In the genomic region with DNA sequence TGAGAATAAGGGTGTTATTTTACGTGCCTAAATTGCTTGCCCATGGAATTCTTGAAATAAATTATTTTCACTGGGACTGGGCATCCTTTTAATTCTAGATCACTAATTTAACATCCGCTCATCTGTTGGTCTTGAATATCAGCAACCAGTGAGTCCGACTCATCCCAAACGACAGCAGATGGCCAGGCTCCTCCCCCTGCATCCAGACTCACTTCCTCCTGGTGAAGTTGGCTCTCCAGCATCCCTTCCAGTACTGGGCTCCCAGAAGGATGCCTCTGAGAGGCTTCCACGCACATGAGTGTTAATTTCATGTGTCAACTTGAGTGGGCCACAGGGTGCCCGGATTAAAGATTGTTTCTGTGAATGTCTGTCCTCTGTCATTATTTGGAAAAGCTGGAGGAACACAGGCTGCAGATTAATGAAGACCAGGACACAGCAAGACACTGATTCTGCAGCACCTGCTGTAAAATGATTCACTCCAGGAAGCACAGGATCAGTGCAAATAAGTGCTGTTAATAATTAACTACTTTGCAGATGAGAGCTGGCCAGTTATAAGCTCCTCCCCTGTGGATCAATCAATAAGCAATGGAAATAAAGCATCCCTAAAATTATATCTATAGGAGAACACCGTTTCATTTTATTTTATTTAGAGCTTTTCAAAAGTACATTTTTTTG, we compare ENCODE assay signal across 13 cellular contexts.
DNase-seq lines count a peak whose midpoint lies in the region; ATAC-seq and TF ChIP-seq lines count a peak whose summit lies in the region.
"Had no signal": no experiment of that assay in that cellular context is flagged by ENCODE, and none has a peak within 500 bp of the region (broad histone marks: within the 10 kb centered on the region; RNA-seq: fewer than 3 reads in every experiment).

No MANE protein-coding gene starts in this region.

- H3K79me2 ChIP-seq in PC-3 (ENCODE audit: low read length), result no peaks in the 10 kb centered on the region

- H3K9me2 ChIP-seq in PC-3 (replicated peaks; ENCODE audit: low read length), result no peaks in the 10 kb centered on the region

- H3K23ac ChIP-seq in mesenchymal stem cell (ENCODE audit: low read length in 2 of 2), result no peak overlapping the region

- H3K27ac ChIP-seq in PC-3 (ENCODE audit: low read length) (no peak overlapping the region), mesenchymal stem cell (ENCODE audit: low read length, poor library complexity, severe bottlenecking) (peak overlapping the region; percentile 8), gastrocnemius medialis (no peak overlapping the region)

- H3K4me1 ChIP-seq in PC-3 (ENCODE audit: insufficient read depth, low read length), result no peaks in the 10 kb centered on the region
- H3K4me1 ChIP-seq in mesenchymal stem cell (ENCODE audit: control insufficient read depth, insufficient read depth, low read depth, low read length), result peaks cover 11% of the 10 kb centered on the region
- H3K4me1 ChIP-seq in gastrocnemius medialis, result peaks cover 0 to 4% of the 10 kb centered on the region in 2 donors
- H3K4me1 ChIP-seq: BE2C had no signal

- H3K9me3 ChIP-seq in PC-3 (ENCODE audit: low read length) (no peaks in the 10 kb centered on the region), mesenchymal stem cell (ENCODE audit: control insufficient read depth, low read length) (no peaks in the 10 kb centered on the region), gastrocnemius medialis (no peaks in the 10 kb centered on the region)
- H3K9me3 ChIP-seq: BE2C had no signal

- no peak overlapping the region for H2AK5ac ChIP-seq in mesenchymal stem cell (ENCODE audit: low read length, severe bottlenecking)

- peak; percentile 43; the same call in 1 of the 2 replicates for ATAC-seq in PC-3
- no peak for ATAC-seq in GM21723 (IDR thresholded peaks at IDR 0.05; ENCODE audit: unreplicated experiment)
- ATAC-seq in gastrocnemius medialis, result no peak
- ATAC-seq: activated CD4-positive, alpha-beta T cell treated with anti-CD3 and anti-CD28 coated beads for 36 hours; activated T-cell treated with anti-CD3 and anti-CD28 coated beads, Interleukin-2, amount 50 U/mL, for 72 hours had no signal

- CTCF ChIA-PET in PC-3 (lab: Charles Lee), result no interaction called here

- H3K79me1 ChIP-seq in mesenchymal stem cell (replicated peaks; ENCODE audit: low read length, poor library complexity, severe bottlenecking), result peaks cover 22% of the 10 kb centered on the region

- no peak overlapping the region for H3K14ac ChIP-seq in mesenchymal stem cell (ENCODE audit: low read length in 2 of 2)

- H2BK12ac ChIP-seq in mesenchymal stem cell (ENCODE audit: low read length in 2 of 2), result no peak overlapping the region

- H4K91ac ChIP-seq in mesenchymal stem cell (ENCODE audit: low read length), result no peak overlapping the region

- no peak overlapping the region for H2BK5ac ChIP-seq in mesenchymal stem cell (ENCODE audit: low read depth, low read length, poor library complexity, severe bottlenecking)

- no peak overlapping the region for H3K4ac ChIP-seq in mesenchymal stem cell (ENCODE audit: low read depth in 1 of 2, low read length in 2 of 2)

- no peak overlapping the region for H2BK120ac ChIP-seq in mesenchymal stem cell (ENCODE audit: low read depth, low read length)

- no peak overlapping the region for H3K18ac ChIP-seq in mesenchymal stem cell (ENCODE audit: low read depth in 1 of 2, low read length in 2 of 2)

- in situ Hi-C loops in gastrocnemius medialis (cut with MboI; ENCODE audit: low sequenced_read_pairs in 4 of 4), result no loop called here

- POLR2A ChIA-PET in PC-3 (lab: Charles Lee; ENCODE audit: unreplicated experiment), result no interaction called here

- no TSS peak for BruUV-seq in PC-3 (replicated peaks; lab: Mats Ljungman, UMichigan)

- TF ChIP-seq CTCF in AG10803 (conservative IDR thresholded peaks at IDR 0.05; ENCODE audit: low read length) (no peak), PC-3 (conservative IDR thresholded peaks at IDR 0.05; ENCODE audit: low read depth, low read length) (no peak), gastrocnemius medialis (IDR thresholded peaks at IDR 0.05 in 4 of 5, conservative IDR thresholded peaks at IDR 0.05 in 1 of 5) (no peak)

- no peaks in the 10 kb centered on the region for H4K20me1 ChIP-seq in PC-3 (ENCODE audit: low read length)

- H3K4me2 ChIP-seq in PC-3 (ENCODE audit: low read length) (no peak overlapping the region), mesenchymal stem cell (ENCODE audit: low read length, poor library complexity, severe bottlenecking) (no peak overlapping the region)

- no peaks in the 10 kb centered on the region for H3F3A ChIP-seq in PC-3 (ENCODE audit: low read length, unreplicated experiment)

- intact Hi-C loops in PC-3 (cut with micrococcal nuclease) (no loop called here), gastrocnemius medialis (cut with DNase I; ENCODE audit: low total_unique reads) (loop anchor here (5.0 kb wide), 1 partner anchor 661 kb away; no protein-coding TSS in a partner anchor)

- no peak for TF ChIP-seq POLR2A in gastrocnemius medialis (IDR thresholded peaks at IDR 0.05)

- H3K27me3 ChIP-seq in PC-3 (ENCODE audit: low read length), result no peaks in the 10 kb centered on the region
- H3K27me3 ChIP-seq in mesenchymal stem cell (ENCODE audit: control insufficient read depth in 1 of 2, insufficient read depth in 1 of 2, low read length in 2 of 2), result no peaks in the 10 kb centered on the region
- H3K27me3 ChIP-seq in gastrocnemius medialis, result no peaks in the 10 kb centered on the region
- H3K27me3 ChIP-seq: BE2C had no signal

- no peak overlapping the region for H3K4me3 ChIP-seq in AG10803 (ENCODE audit: low read length)
- H3K4me3 ChIP-seq in PC-3 (ENCODE audit: low read length), result no peak overlapping the region
- no peak overlapping the region for H3K4me3 ChIP-seq in mesenchymal stem cell (ENCODE audit: insufficient read depth in 1 of 2, low read depth in 1 of 2, low read length in 2 of 2)
- no peak overlapping the region for H3K4me3 ChIP-seq in gastrocnemius medialis

- DNase-seq in AG10803 (ENCODE audit: low read depth), result peak; percentile 25
- peak; percentile 35 for DNase-seq in Daoy (ENCODE audit: low read depth)
- DNase-seq in PC-3, result no peak
- no peak for DNase-seq in mesenchymal stem cell
- no peak for DNase-seq in putamen (ENCODE audit: low spot score)
- no peak for DNase-seq in NCI-H2107 treated with DMSO at 0.1 percent for 48 hours (lab: John Stamatoyannopoulos, UW; ENCODE audit: unreplicated experiment)
- no peak for DNase-seq in gastrocnemius medialis
- DNase-seq: activated CD4-positive, alpha-beta T cell treated with anti-CD3 and anti-CD28 coated beads for 36 hours; activated T-cell treated with anti-CD3 and anti-CD28 coated beads, Interleukin-2, amount 50 U/mL, for 72 hours; BE2C; NCI-H446; occipital lobe had no signal

- WGBS in mesenchymal stem cell, result 65% methylated on average over 6 of the region's 7 CpGs

- no peak overlapping the region for H2BK15ac ChIP-seq in mesenchymal stem cell (ENCODE audit: low read depth, poor library complexity, severe bottlenecking)

- H2AFZ ChIP-seq in PC-3 (ENCODE audit: low read length) (no peak overlapping the region), mesenchymal stem cell (ENCODE audit: low read depth, low read length) (no peak overlapping the region)

- no peak overlapping the region for H4K8ac ChIP-seq in mesenchymal stem cell (ENCODE audit: low read length)

- no peak overlapping the region for H3K9ac ChIP-seq in PC-3 (ENCODE audit: low read length)
- no peak overlapping the region for H3K9ac ChIP-seq in mesenchymal stem cell (ENCODE audit: low read length)

- no peaks in the 10 kb centered on the region for H3K36me3 ChIP-seq in PC-3 (ENCODE audit: low read depth, low read length)
- peaks cover 0 to 22% of the 10 kb centered on the region in 2 experiments for H3K36me3 ChIP-seq in mesenchymal stem cell (ENCODE audit: control insufficient read depth in 1 of 2, insufficient read depth in 2 of 2, low read depth in 1 of 2, low read length in 2 of 2)
- no peaks in the 10 kb centered on the region for H3K36me3 ChIP-seq in gastrocnemius medialis
- H3K36me3 ChIP-seq: BE2C had no signal

Comparison
In these comparisons a context has a peak if more than half of its experiments do, and no peak if none do; other contexts are left out.
1. DNase-seq: peak in AG10803 (single experiment) and Daoy (single experiment); none in PC-3 (single experiment), mesenchymal stem cell (single experiment), putamen (single experiment), NCI-H2107 treated with DMSO at 0.1 percent for 48 hours (single experiment) and gastrocnemius medialis (0 of 2).